In genomic region chr11:124150684-124151083, GRCh38 we compare ENCODE assay signal across 16 cellular contexts.
"Had no signal": no experiment of that assay in that cellular context is flagged by ENCODE, and none has a peak within 500 bp of the region (broad histone marks: within the 10 kb centered on the region; RNA-seq: fewer than 3 reads in every experiment).

No MANE protein-coding gene starts in this region.

- ATAC-seq: activated CD4-positive, alpha-beta T cell treated with anti-CD3 and anti-CD28 coated beads for 36 hours; effector memory CD8-positive, alpha-beta T cell; gastroesophageal sphincter; pancreas had no signal

- H3K4me3 ChIP-seq: gastroesophageal sphincter, hepatocyte, neural progenitor cell, pancreas, upper lobe of left lung had no signal

- DNase-seq: activated CD4-positive, alpha-beta memory T cell treated with anti-CD3 and anti-CD28 coated beads, Interleukin-2, amount 10 ng/mL, durations not matched to agents 7 days and 5 days; activated CD4-positive, alpha-beta T cell treated with anti-CD3 and anti-CD28 coated beads for 36 hours; activated gamma-delta T cell; activated T-cell treated with anti-CD3 and anti-CD28 coated beads, Interleukin-2, amount 50 U/mL, for 48 hours; amygdala; cerebellar nuclear complex; effector memory CD8-positive, alpha-beta T cell; kidney glomerular epithelial cell; pancreas; stimulated activated CD4-positive, alpha-beta T cell treated with anti-CD3 and anti-CD28 coated beads, Interleukin-2, amount 100 ng/mL, for 48 hours; upper lobe of left lung had no signal

- FAIRE-seq: pancreas had no signal

- H3K27ac ChIP-seq: epithelial cell of prostate, gastroesophageal sphincter, hepatocyte, neural progenitor cell, pancreas, upper lobe of left lung, VCaP had no signal
